ENCODE assay signal across 15 cellular contexts in genomic region chr10:79346012-79346340, GRCh38. TPM values are rescaled to one million over a fixed set of nuclear protein-coding genes. Genes with fewer than 3 reads are reported as not detected.
A peak's percentile ranks its signal among the peaks of the same experiment; 100 is the strongest.
DNase-seq lines count a peak whose midpoint lies in the region; ATAC-seq, FAIRE-seq and TF ChIP-seq lines count a peak whose summit lies in the region.
"Had no signal": no experiment of that assay in that cellular context is flagged by ENCODE, and none has a peak within 500 bp of the region (broad histone marks: within the 10 kb centered on the region; RNA-seq: fewer than 3 reads in every experiment).

No MANE protein-coding gene starts in this region.

- BruUV-seq in HepG2 (replicated peaks; lab: Mats Ljungman, UMichigan) = no TSS peak

- TF ChIP-seq RAD21 in HepG2 (CRISPR knock-in tag; IDR thresholded peaks at IDR 0.05) = no peak

- TF ChIP-seq POLR2A in HepG2 (IDR thresholded peaks at IDR 0.05; ENCODE audit: insufficient read depth in 1 of 2, low read depth in 2 of 2, low read length in 2 of 2) = no peak

- no peaks in the 10 kb centered on the region for H3K9me3 Mint-ChIP-seq in CD4-positive, alpha-beta T cell
- H3K9me3 Mint-ChIP-seq in activated CD8-positive, alpha-beta T cell treated with anti-CD3 and anti-CD28 coated beads, Interleukin-2, amount 10 ng/mL, durations not matched to agents 7 days and 5 days (ENCODE audit: insufficient read depth) = no peaks in the 10 kb centered on the region

- 93% methylated on average over 1 of the region's 2 CpGs for WGBS in HepG2 (ENCODE audit: low lambda C conversion rate)

- in situ Hi-C loops in HepG2 (cut with HindIII; ENCODE audit: extremely low pct_ligation_motif_present, low pct_unique_long_range_greater_than_20kb) (no loop called here), brain microvascular endothelial cell (cut with HindIII; ENCODE audit: low pct_ligation_motif_present, low sequenced_read_pairs) (no loop called here)

- H2AFZ ChIP-seq in HepG2 (ENCODE audit: low read length) = no peak overlapping the region

- ATAC-seq in CD4-positive, alpha-beta T cell (ENCODE audit: poor library complexity) = no peak
- ATAC-seq in activated CD8-positive, alpha-beta T cell treated with anti-CD3 and anti-CD28 coated beads, Interleukin-2, amount 10 ng/mL, durations not matched to agents 7 days and 5 days = no peak
- ATAC-seq in HepG2 = no peak
- no peak for ATAC-seq in GM18907 (IDR thresholded peaks at IDR 0.05; ENCODE audit: unreplicated experiment)
- no peak for ATAC-seq in GM21515 (IDR thresholded peaks at IDR 0.05; ENCODE audit: unreplicated experiment)

- CTCF ChIA-PET in CD4-positive, alpha-beta T cell (lab: Charles Lee) = no interaction called here
- CTCF ChIA-PET in activated CD8-positive, alpha-beta T cell treated with anti-CD3 and anti-CD28 coated beads, Interleukin-2, amount 10 ng/mL, durations not matched to agents 7 days and 5 days (lab: Charles Lee) = interaction anchor here (1.1 to 6.2 kb wide), 15 partner anchors 9 to 107 kb away, joined by 3 to 55 read pairs (median 6); no protein-coding TSS in a partner anchor
- CTCF ChIA-PET in HepG2 (lab: Yijun Ruan, JAX; ENCODE audit: low intra/inter-chr PET ratio, low total read pairs) = no interaction called here

- H3K27me3 Mint-ChIP-seq in CD4-positive, alpha-beta T cell = no peaks in the 10 kb centered on the region
- no peaks in the 10 kb centered on the region for H3K27me3 Mint-ChIP-seq in activated CD8-positive, alpha-beta T cell treated with anti-CD3 and anti-CD28 coated beads, Interleukin-2, amount 10 ng/mL, durations not matched to agents 7 days and 5 days (ENCODE audit: low read depth)

- H3K4me1 ChIP-seq in BLaER1 = peaks cover 45% of the 10 kb centered on the region
- H3K4me1 ChIP-seq in HepG2 (ENCODE audit: insufficient read depth, low read length) = peaks cover 75% of the 10 kb centered on the region

- H3K4me3 ChIP-seq in BLaER1 (no peak overlapping the region), HepG2 (replicated peaks in 1 of 3; ENCODE audit: insufficient read depth in 1 of 3, low read depth in 2 of 3, low read length in 3 of 3) (no peak overlapping the region), brain microvascular endothelial cell (ENCODE audit: low read depth, low read length) (no peak overlapping the region)
- H3K4me3 ChIP-seq: ovary, testis had no signal

- no peaks in the 10 kb centered on the region for H3K27me3 ChIP-seq in BLaER1
- no peaks in the 10 kb centered on the region for H3K27me3 ChIP-seq in CD4-positive, alpha-beta T cell (ENCODE audit: control insufficient read depth, insufficient read depth, low read length)
- H3K27me3 ChIP-seq in HepG2 (ENCODE audit: control insufficient read depth in 1 of 2, insufficient read depth in 2 of 2, low read length in 2 of 2) = no peaks in the 10 kb centered on the region
- H3K27me3 ChIP-seq in brain microvascular endothelial cell (replicated peaks) = no peaks in the 10 kb centered on the region
- H3K27me3 ChIP-seq: ovary, testis had no signal

- no peak for TF ChIP-seq CTCF in CD4-positive, alpha-beta T cell (IDR thresholded peaks at IDR 0.05)
- no peak for TF ChIP-seq CTCF in HepG2 (CRISPR knock-in tag; IDR thresholded peaks at IDR 0.05)
- no peak for TF ChIP-seq CTCF in brain microvascular endothelial cell (IDR thresholded peaks at IDR 0.05; ENCODE audit: low read depth, low read length, missing control alignments)

- no peak for FAIRE-seq in HepG2 (lab: Jason Lieb, UNC)
- FAIRE-seq: TTC549 had no signal

- DNase-seq in CD4-positive, alpha-beta T cell = no peak
- DNase-seq in activated CD8-positive, alpha-beta T cell treated with anti-CD3 and anti-CD28 coated beads, Interleukin-2, amount 10 ng/mL, durations not matched to agents 7 days and 5 days = no peak
- DNase-seq in HepG2 (ENCODE audit: low spot score) (no peak), brain microvascular endothelial cell (no peak)
- DNase-seq: activated CD4-positive, alpha-beta T cell treated with anti-CD3 and anti-CD28 coated beads, Interleukin-2, amount 50 U/mL, for 1 hour; dermis blood vessel endothelial cell; KG1; NCI-H1092 treated with DMSO at 0.1 percent for 48 hours; stimulated activated CD4-positive, alpha-beta T cell treated with anti-CD3 and anti-CD28 coated beads, Interleukin-2, amount 100 ng/mL, for 48 hours; testis had no signal

- H3K4me2 ChIP-seq in BLaER1 (no peak overlapping the region), HepG2 (ENCODE audit: low read depth, low read length) (no peak overlapping the region)

- H3K9me3 ChIP-seq in BLaER1 (no peaks in the 10 kb centered on the region), HepG2 (ENCODE audit: low read length) (no peaks in the 10 kb centered on the region)
- H3K9me3 ChIP-seq in CD4-positive, alpha-beta T cell (ENCODE audit: control insufficient read depth, low read length) = no peaks in the 10 kb centered on the region
- H3K9me3 ChIP-seq: ovary, testis had no signal

- intact Hi-C loops in CD4-positive, alpha-beta T cell (cut with DNase I, micrococcal nuclease) = loop anchor here in 1 of 2 experiments (5.0 to 10.0 kb wide), 4 partner anchors 54 to 1309 kb away; no protein-coding TSS in a partner anchor
- intact Hi-C loops in HepG2 (cut with micrococcal nuclease; ENCODE audit: unreplicated experiment) = loop anchor here (10.0 kb wide), 1 partner anchor 51 kb away; no protein-coding TSS in a partner anchor

- H4K20me1 ChIP-seq in BLaER1 (peaks cover 30% of the 10 kb centered on the region), HepG2 (ENCODE audit: insufficient read depth, low read length) (peaks cover 28% of the 10 kb centered on the region)

- H3K36me3 Mint-ChIP-seq in CD4-positive, alpha-beta T cell (ENCODE audit: low read depth) = peaks cover 26% of the 10 kb centered on the region
- H3K36me3 Mint-ChIP-seq in activated CD8-positive, alpha-beta T cell treated with anti-CD3 and anti-CD28 coated beads, Interleukin-2, amount 10 ng/mL, durations not matched to agents 7 days and 5 days (ENCODE audit: low read depth) = peaks cover 28% of the 10 kb centered on the region

- H3K27ac Mint-ChIP-seq in CD4-positive, alpha-beta T cell = no peak overlapping the region
- H3K27ac Mint-ChIP-seq in activated CD8-positive, alpha-beta T cell treated with anti-CD3 and anti-CD28 coated beads, Interleukin-2, amount 10 ng/mL, durations not matched to agents 7 days and 5 days = peak overlapping the region; percentile 43

- no peak for TF ChIP-seq EP300 in HepG2 (IDR thresholded peaks at IDR 0.05; ENCODE audit: low read depth in 2 of 2, low read length in 2 of 2)
- TF ChIP-seq EP300 in HepG2 (CRISPR knock-in tag; IDR thresholded peaks at IDR 0.05; ENCODE audit: borderline replicate concordance) = no peak

- H3K9ac ChIP-seq in BLaER1 = no peak overlapping the region
- no peak overlapping the region for H3K9ac ChIP-seq in HepG2 (ENCODE audit: insufficient read depth, low read depth, low read length)

- H3K79me2 ChIP-seq in HepG2 (ENCODE audit: insufficient read depth, low read length) = peaks cover 34% of the 10 kb centered on the region

- POLR2A ChIA-PET in CD4-positive, alpha-beta T cell (lab: Charles Lee) = interaction anchor here (0.8 to 5.6 kb wide), 4 partner anchors 23 to 842 kb away, joined by 3 to 46 read pairs (median 4); no protein-coding TSS in a partner anchor
- POLR2A ChIA-PET in activated CD8-positive, alpha-beta T cell treated with anti-CD3 and anti-CD28 coated beads, Interleukin-2, amount 10 ng/mL, durations not matched to agents 7 days and 5 days (lab: Charles Lee) = interaction anchor here (1.1 to 13.3 kb wide), 4 partner anchors 8 to 60 kb away, joined by 3 to 162 read pairs (median 8); no protein-coding TSS in a partner anchor
- POLR2A ChIA-PET in HepG2 (lab: Yijun Ruan, JAX) = interaction anchor here (1.0 to 7.8 kb wide), 4 partner anchors 9 to 34 kb away, joined by 3 to 134 read pairs (median 32); no protein-coding TSS in a partner anchor

- H3K27ac ChIP-seq in BLaER1 (peak overlapping the region; percentile 14; the same call in 1 of the 2 replicates), HepG2 (ENCODE audit: extremely low read length, insufficient read depth, low read length) (no peak overlapping the region), brain microvascular endothelial cell (no peak overlapping the region)
- H3K27ac ChIP-seq in CD4-positive, alpha-beta T cell (ENCODE audit: low read depth, low read length) = no peak overlapping the region
- H3K27ac ChIP-seq: ovary, testis had no signal

- H3K36me3 ChIP-seq in BLaER1 = peaks cover 25% of the 10 kb centered on the region
- H3K36me3 ChIP-seq in HepG2 (replicated peaks in 1 of 2; ENCODE audit: control insufficient read depth in 1 of 2, insufficient read depth in 2 of 2, low read length in 2 of 2) = peaks cover 17 to 24% of the 10 kb centered on the region in 2 experiments
- H3K36me3 ChIP-seq in brain microvascular endothelial cell (replicated peaks) = peaks cover 17% of the 10 kb centered on the region
- H3K36me3 ChIP-seq: ovary had no signal

- peak overlapping the region; percentile 67 for H3K4me3 Mint-ChIP-seq in CD4-positive, alpha-beta T cell
- no peak overlapping the region for H3K4me3 Mint-ChIP-seq in activated CD8-positive, alpha-beta T cell treated with anti-CD3 and anti-CD28 coated beads, Interleukin-2, amount 10 ng/mL, durations not matched to agents 7 days and 5 days

- H3K4me1 Mint-ChIP-seq in CD4-positive, alpha-beta T cell (ENCODE audit: low read depth) = peaks cover 27% of the 10 kb centered on the region
- H3K4me1 Mint-ChIP-seq in activated CD8-positive, alpha-beta T cell treated with anti-CD3 and anti-CD28 coated beads, Interleukin-2, amount 10 ng/mL, durations not matched to agents 7 days and 5 days (ENCODE audit: low read depth) = peaks cover 63% of the 10 kb centered on the region

RNA-seq across cellular contexts. Expression of gene PPIF, which starts 1.3 kb away (rescaled TPM):
- 10 to 100 TPM; 42.4 to 42.7 TPM for total RNA-seq in CD4-positive, alpha-beta T cell
- total RNA-seq in activated CD8-positive, alpha-beta T cell treated with anti-CD3 and anti-CD28 coated beads, Interleukin-2, amount 10 ng/mL, durations not matched to agents 7 days and 5 days = 10 to 100 TPM; 74.7 to 77.7 TPM
- total RNA-seq in HepG2 (2016; rRNA removed; fragmentation: Illumina TruSeq; extraction: Trizol) = 157 and 178 TPM in 2 replicates
- 30.6 and 37.3 TPM in 2 replicates for total RNA-seq in HepG2 (2016; cell fraction: cytosol; rRNA removed; fragmentation: Illumina TruSeq; extraction: Trizol; ENCODE audit: low read depth)
- 154 and 176 TPM in 2 replicates for total RNA-seq in HepG2 (2016; cell fraction: insoluble cytoplasmic fraction; rRNA removed; fragmentation: Illumina TruSeq; extraction: Trizol)
- total RNA-seq in HepG2 (2016; cell fraction: membrane; rRNA removed; fragmentation: Illumina TruSeq; extraction: Trizol) = 93.6 and 97.6 TPM in 2 replicates
- total RNA-seq in HepG2 (2016; cell fraction: nucleus; rRNA removed; fragmentation: Illumina TruSeq; extraction: Trizol) = 106 and 121 TPM in 2 replicates
- polyA plus RNA-seq in HepG2 (2011; rRNA removed) = 134 and 147 TPM in 2 replicates
- 144 and 156 TPM in 2 replicates for polyA plus RNA-seq in HepG2 (2011; cell fraction: cytosol; rRNA removed)
- polyA plus RNA-seq in HepG2 (2011; cell fraction: nucleus; rRNA removed) = 229 and 231 TPM in 2 replicates
- polyA plus RNA-seq in HepG2 (2012) = 92.0 and 152 TPM in 2 replicates
- 48.0 and 48.3 TPM in 2 replicates for polyA plus RNA-seq in HepG2 (2016; cell fraction: cytosol; fragmentation: Illumina TruSeq; extraction: Trizol; ENCODE audit: low read depth)
- 270 and 301 TPM in 2 replicates for polyA plus RNA-seq in HepG2 (2016; cell fraction: insoluble cytoplasmic fraction; fragmentation: Illumina TruSeq; extraction: Trizol; ENCODE audit: low read depth)
- 80.3 and 83.8 TPM in 2 replicates for polyA plus RNA-seq in HepG2 (2016; cell fraction: membrane; fragmentation: Illumina TruSeq; extraction: Trizol; ENCODE audit: low read depth)
- polyA plus RNA-seq in HepG2 (2016; cell fraction: nucleus; fragmentation: Illumina TruSeq; extraction: Trizol; ENCODE audit: insufficient read depth, low read depth) = 218 and 229 TPM in 2 replicates
- 220 and 249 TPM in 2 replicates for polyA minus RNA-seq in HepG2 (2011; rRNA and poly(A)+ RNA removed; ENCODE audit: low replicate concordance)
- 69.6 and 71.7 TPM in 2 replicates for polyA minus RNA-seq in HepG2 (2011; cell fraction: cytosol; rRNA and poly(A)+ RNA removed)
- 105 and 112 TPM in 2 replicates for polyA minus RNA-seq in HepG2 (2011; cell fraction: nucleus; rRNA and poly(A)+ RNA removed)
